In genomic region chr14:96383445-96383844, GRCh38 we compare ENCODE assay signal across 23 cellular contexts. TPM values are rescaled to one million over a fixed set of nuclear protein-coding genes. Genes with fewer than 3 reads are reported as not detected.
"Had no signal": no experiment of that assay in that cellular context is flagged by ENCODE, and none has a peak within 500 bp of the region (broad histone marks: within the 10 kb centered on the region; RNA-seq: fewer than 3 reads in every experiment).

No MANE protein-coding gene starts in this region.

- H3K9me3 ChIP-seq: esophagus muscularis mucosa, left lung, tibial artery had no signal

- DNase-seq: activated CD4-positive, alpha-beta T cell treated with anti-CD3 and anti-CD28 coated beads, Interleukin-2, amount 50 U/mL, for 1 hour; activated CD4-positive, CD25-positive, alpha-beta regulatory T cell treated with anti-CD3 and anti-CD28 coated beads, Interleukin-2, amount 50 U/mL, for 72 hours; activated CD8-positive, alpha-beta T cell treated with anti-CD3 and anti-CD28 coated beads, Interleukin-2, amount 10 ng/mL, durations not matched to agents 7 days and 5 days; activated gamma-delta T cell; aorta; central memory CD4-positive, alpha-beta T cell; dorsolateral prefrontal cortex; effector memory CD8-positive, alpha-beta T cell; immature natural killer cell; kidney glomerular epithelial cell; left lung; midbrain; natural killer cell; stimulated activated CD4-positive, alpha-beta T cell treated with anti-CD3 and anti-CD28 coated beads, Interleukin-2, amount 100 ng/mL, for 24 hours; stimulated activated naive CD8-positive, alpha-beta T cell treated with anti-CD3 and anti-CD28 coated beads, Interleukin-15, amount 100 ng/mL, for 72 hours; tibial artery had no signal

- H3K4me1 ChIP-seq: esophagus muscularis mucosa, left lung, tibial artery had no signal

- H3K27me3 ChIP-seq: dorsolateral prefrontal cortex, esophagus muscularis mucosa, left lung, tibial artery had no signal

- H3K4me3 ChIP-seq: dorsolateral prefrontal cortex, esophagus muscularis mucosa, left lung, tibial artery had no signal

- H3K27ac ChIP-seq: esophagus muscularis mucosa, left lung, tibial artery, VCaP had no signal

- ATAC-seq: activated CD8-positive, alpha-beta T cell treated with anti-CD3 and anti-CD28 coated beads, Interleukin-2, amount 10 ng/mL, durations not matched to agents 7 days and 5 days; effector memory CD8-positive, alpha-beta T cell; left lung; natural killer cell; sciatic nerve; stimulated activated effector memory CD8-positive, alpha-beta T cell treated with anti-CD3 and anti-CD28 coated beads, Interleukin-12 subunit alpha, Interleukin-12 subunit beta, amount 100 ng/mL, for 72 hours; stimulated activated naive CD8-positive, alpha-beta T cell treated with anti-CD3 and anti-CD28 coated beads, Interleukin-15, amount 100 ng/mL, for 72 hours had no signal

- FAIRE-seq: colon, endothelial cell of umbilical vein, small intestine had no signal

RNA-seq across cellular contexts. Expression of gene AK7, which starts 8.5 kb away (rescaled TPM):
- total RNA-seq: natural killer cell had no signal
